Comparison of ENCODE assay signal across 1 cellular context in genomic region chrX:104113237-104113965, GRCh38.
TF ChIP-seq lines count a peak whose summit lies in the region.

No MANE protein-coding gene starts in this region.

TF ChIP-seq in H1, 55 proteins besides CTCF, POLR2A, EP300 and RAD21:
- TF ChIP-seq E2F6 (IDR thresholded peaks at IDR 0.05) (0 out of 2 replicates have a peak, but pooled peaks have one; percentile 21), HDAC2 (IDR thresholded peaks at IDR 0.05; ENCODE audit: borderline replicate concordance in 1 of 2, low read depth in 2 of 2, low read length in 2 of 2) (no peak), CBX8 (IDR thresholded peaks at IDR 0.05; ENCODE audit: borderline replicate concordance, low read depth, low read length) (no peak), JUN (IDR thresholded peaks at IDR 0.05; ENCODE audit: low read depth, low read length) (no peak)
- TF ChIP-seq, protein P1, sequence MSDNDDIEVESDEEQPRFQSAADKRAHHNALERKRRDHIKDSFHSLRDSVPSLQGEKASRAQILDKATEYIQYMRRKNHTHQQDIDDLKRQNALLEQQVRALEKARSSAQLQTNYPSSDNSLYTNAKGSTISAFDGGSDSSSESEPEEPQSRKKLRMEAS (IDR thresholded peaks at IDR 0.05) = peak; percentile 14; the same call in 1 of the 2 replicates
TF ChIP-seq in H1: peak in this region for 2.
